Comparison of ENCODE assay signal across 9 cellular contexts in genomic region chr1:8094481-8095241, GRCh38.
DNase-seq lines count a peak whose midpoint lies in the region; ATAC-seq and TF ChIP-seq lines count a peak whose summit lies in the region.
"Had no signal": no experiment of that assay in that cellular context is flagged by ENCODE, and none has a peak within 500 bp of the region (broad histone marks: within the 10 kb centered on the region; RNA-seq: fewer than 3 reads in every experiment).

No MANE protein-coding gene starts in this region.

- no peaks in the 10 kb centered on the region for H4K20me1 ChIP-seq in PC-9 (ENCODE audit: insufficient read depth)

- DNase-seq in activated CD4-positive, CD25-positive, alpha-beta regulatory T cell (lab: John Stamatoyannopoulos, UW) = no peak
- no peak for DNase-seq in PC-9
- peak; percentile 74 for DNase-seq in fibroblast of the conjunctiva (ENCODE audit: low read depth)
- peak; percentile 81 for DNase-seq in smooth muscle cell of the brain vasculature (ENCODE audit: low read depth, low spot score)
- no peak for DNase-seq in NCI-H524 treated with DMSO at 0.1 percent for 48 hours (lab: John Stamatoyannopoulos, UW)
- DNase-seq in GM19240 (ENCODE audit: insufficient read length, low spot score) = no peak
- DNase-seq in gastrocnemius medialis = no peak
- DNase-seq: heart left ventricle had no signal

- H3K27me3 ChIP-seq in PC-9 (ENCODE audit: insufficient read depth, low read depth) (no peaks in the 10 kb centered on the region), gastrocnemius medialis (no peaks in the 10 kb centered on the region)
- H3K27me3 ChIP-seq: heart left ventricle had no signal

- H3K4me3 ChIP-seq in PC-9 = no peak overlapping the region
- no peak overlapping the region for H3K4me3 ChIP-seq in gastrocnemius medialis
- H3K4me3 ChIP-seq: heart left ventricle had no signal

- no peak overlapping the region for H2AFZ ChIP-seq in PC-9

- no peaks in the 10 kb centered on the region for H3K9me2 ChIP-seq in PC-9 (ENCODE audit: insufficient read depth)

- in situ Hi-C loops in gastrocnemius medialis (cut with MboI; ENCODE audit: low sequenced_read_pairs in 4 of 4) = no loop called here

- H3F3A ChIP-seq in PC-9 (ENCODE audit: insufficient read depth, low read depth) = peaks cover 59% of the 10 kb centered on the region

- peak overlapping the region; percentile 100 for H3K27ac ChIP-seq in PC-9
- peak overlapping the region in 2 of 4 donors; percentile 4 to 43 for H3K27ac ChIP-seq in gastrocnemius medialis

- POLR2A ChIA-PET in PC-9 (lab: Charles Lee; ENCODE audit: unreplicated experiment) = interaction anchor here (0.6 kb wide), 1 partner anchor 69 kb away, joined by 3 read pairs; the partner anchor contains the start of gene ERRFI1

- H3K9me3 ChIP-seq in PC-9 (ENCODE audit: insufficient read depth, low read depth) = no peaks in the 10 kb centered on the region
- no peaks in the 10 kb centered on the region for H3K9me3 ChIP-seq in gastrocnemius medialis
- H3K9me3 ChIP-seq: heart left ventricle had no signal

- intact Hi-C loops in PC-9 (cut with micrococcal nuclease; ENCODE audit: unreplicated experiment) = loop anchor here (5.0 kb wide), 1 partner anchor 43 kb away; no protein-coding TSS in a partner anchor
- intact Hi-C loops in gastrocnemius medialis (cut with DNase I; ENCODE audit: low total_unique reads) = no loop called here

- H3K79me2 ChIP-seq in PC-9 (ENCODE audit: low read depth) = no peaks in the 10 kb centered on the region

- peak overlapping the region; percentile 68 for H3K4me2 ChIP-seq in PC-9

- TF ChIP-seq POLR2A in gastrocnemius medialis (IDR thresholded peaks at IDR 0.05) = no peak

- H3K4me1 ChIP-seq in PC-9 (replicated peaks; ENCODE audit: insufficient read depth) (peaks cover 81% of the 10 kb centered on the region), gastrocnemius medialis (peaks cover 14 to 28% of the 10 kb centered on the region in 2 donors)

- peak; percentile 40 to 42 for ATAC-seq in activated CD4-positive, CD25-positive, alpha-beta regulatory T cell treated with anti-CD3 and anti-CD28 coated beads, Interleukin-2, amount 50 U/mL, for 24 hours
- no peak for ATAC-seq in gastrocnemius medialis

- no peaks in the 10 kb centered on the region for H3K36me3 ChIP-seq in PC-9 (ENCODE audit: low read depth)
- H3K36me3 ChIP-seq in gastrocnemius medialis = no peaks in the 10 kb centered on the region
- H3K36me3 ChIP-seq: heart left ventricle had no signal

- no peak for TF ChIP-seq CTCF in PC-9 (conservative IDR thresholded peaks at IDR 0.05)
- TF ChIP-seq CTCF in gastrocnemius medialis (IDR thresholded peaks at IDR 0.05 in 4 of 5, conservative IDR thresholded peaks at IDR 0.05 in 1 of 5) = no peak

- no TSS peak for BruUV-seq in PC-9 (replicated peaks; lab: Mats Ljungman, UMichigan)

- CTCF ChIA-PET in PC-9 (lab: Charles Lee) = no interaction called here

Comparison
In these comparisons a context has a peak if more than half of its experiments do, and no peak if none do; other contexts are left out.
1. ATAC-seq: peak in activated CD4-positive, CD25-positive, alpha-beta regulatory T cell treated with anti-CD3 and anti-CD28 coated beads, Interleukin-2, amount 50 U/mL, for 24 hours (2 of 2); none in gastrocnemius medialis (0 of 2).
2. DNase-seq: peak in fibroblast of the conjunctiva (single experiment) and smooth muscle cell of the brain vasculature (single experiment); none in activated CD4-positive, CD25-positive, alpha-beta regulatory T cell (0 of 4), PC-9 (0 of 2), NCI-H524 treated with DMSO at 0.1 percent for 48 hours (single experiment), GM19240 (single experiment) and gastrocnemius medialis (0 of 2).